In genomic region chr6:70843328-70843918, GRCh38 we compare ENCODE assay signal across 25 cellular contexts.
DNase-seq lines count a peak whose midpoint lies in the region; ATAC-seq and TF ChIP-seq lines count a peak whose summit lies in the region.
"Had no signal": no experiment of that assay in that cellular context is flagged by ENCODE, and none has a peak within 500 bp of the region (broad histone marks: within the 10 kb centered on the region; RNA-seq: fewer than 3 reads in every experiment).

No MANE protein-coding gene starts in this region.

- intact Hi-C loops in left ventricle myocardium superior (cut with micrococcal nuclease), result no loop called here

- no peak for DNase-seq in T-helper 17 cell
- DNase-seq in left ventricle myocardium superior, result no peak
- no peak for DNase-seq in activated CD8-positive, alpha-beta memory T cell treated with anti-CD3 and anti-CD28 coated beads, Interleukin-2, amount 50 U/mL, for 48 hours
- DNase-seq: activated CD8-positive, alpha-beta T cell treated with anti-CD3 and anti-CD28 coated beads, Interleukin-2, amount 10 ng/mL, durations not matched to agents 7 days and 5 days; activated naive CD8-positive, alpha-beta T cell treated with anti-CD3 and anti-CD28 coated beads for 36 hours; activated T-cell treated with anti-CD3 and anti-CD28 coated beads for 4 hours; aorta; C1 segment of cervical spinal cord; Calu3; colonic mucosa; effector memory CD4-positive, alpha-beta T cell; erythroblast; H9; heart left ventricle; kidney glomerular epithelial cell; NCI-H1436 treated with DMSO at 0.1 percent for 48 hours; NCI-H510A; stimulated activated CD4-positive, alpha-beta T cell treated with anti-CD3 and anti-CD28 coated beads, Interleukin-2, amount 100 ng/mL, for 24 hours had no signal

- no peak overlapping the region for H3K4me3 Mint-ChIP-seq in T-helper 17 cell
- H3K4me3 Mint-ChIP-seq: activated CD8-positive, alpha-beta T cell treated with anti-CD3 and anti-CD28 coated beads, Interleukin-2, amount 10 ng/mL, durations not matched to agents 7 days and 5 days; activated naive CD8-positive, alpha-beta T cell treated with anti-CD3 and anti-CD28 coated beads for 36 hours; H9; nephron; type B pancreatic cell had no signal

- no peak overlapping the region for H2AFZ ChIP-seq in Loucy (ENCODE audit: low read length)

- no peaks in the 10 kb centered on the region for H3K27me3 Mint-ChIP-seq in T-helper 17 cell
- H3K27me3 Mint-ChIP-seq: activated naive CD8-positive, alpha-beta T cell treated with anti-CD3 and anti-CD28 coated beads for 36 hours; type B pancreatic cell had no signal

- peaks cover 4% of the 10 kb centered on the region; the same call in 1 of the 2 replicates for H3K9me3 ChIP-seq in DOHH2 (ENCODE audit: control insufficient read depth, insufficient read depth, low read length)
- no peaks in the 10 kb centered on the region for H3K9me3 ChIP-seq in Loucy (ENCODE audit: insufficient read depth, low read depth, low read length)
- H3K9me3 ChIP-seq in T-helper 17 cell (ENCODE audit: control insufficient read depth, low read length, poor library complexity, severe bottlenecking), result no peaks in the 10 kb centered on the region
- no peaks in the 10 kb centered on the region for H3K9me3 ChIP-seq in liver (ENCODE audit: control insufficient read depth in 4 of 4, low read length in 3 of 4)
- H3K9me3 ChIP-seq: colonic mucosa, heart left ventricle had no signal

- H3K9ac ChIP-seq in Loucy (ENCODE audit: low read depth, low read length, poor library complexity, severe bottlenecking) (no peak overlapping the region), liver (ENCODE audit: low read depth in 1 of 2, low read length in 2 of 2) (no peak overlapping the region)

- WGBS in liver, result 75% methylated on average over 4 of the region's 4 CpGs

- peak overlapping the region; percentile 66 for H3K27ac Mint-ChIP-seq in T-helper 17 cell
- H3K27ac Mint-ChIP-seq: activated CD8-positive, alpha-beta T cell treated with anti-CD3 and anti-CD28 coated beads, Interleukin-2, amount 10 ng/mL, durations not matched to agents 7 days and 5 days; activated naive CD8-positive, alpha-beta T cell treated with anti-CD3 and anti-CD28 coated beads for 36 hours; H9; nephron; type B pancreatic cell had no signal

- H3K36me3 ChIP-seq in DOHH2 (ENCODE audit: control insufficient read depth, low read length), result no peaks in the 10 kb centered on the region
- H3K36me3 ChIP-seq in Loucy (ENCODE audit: insufficient read depth, low read length), result peaks cover 4% of the 10 kb centered on the region; the same call in 1 of the 2 replicates
- H3K36me3 ChIP-seq in liver (ENCODE audit: control insufficient read depth in 4 of 4, insufficient read depth in 3 of 4, low read depth in 1 of 4, low read length in 3 of 4), result no peaks in the 10 kb centered on the region
- H3K36me3 ChIP-seq: colonic mucosa had no signal

- no peak overlapping the region for H3K27ac ChIP-seq in DOHH2 (ENCODE audit: low read depth, low read length)
- no peak overlapping the region for H3K27ac ChIP-seq in liver (ENCODE audit: low read depth in 1 of 2, low read length in 2 of 2)
- H3K27ac ChIP-seq: colonic mucosa, heart left ventricle had no signal

- H3K4me3 ChIP-seq in DOHH2 (ENCODE audit: low read length) (no peak overlapping the region), Loucy (ENCODE audit: low read length, poor library complexity, severe bottlenecking) (no peak overlapping the region), liver (ENCODE audit: low read depth in 1 of 3, low read length in 3 of 3) (no peak overlapping the region)
- H3K4me3 ChIP-seq: colonic mucosa, heart left ventricle, smooth muscle cell had no signal

- H3K9me2 ChIP-seq in DOHH2 (replicated peaks; ENCODE audit: control insufficient read depth, low read length), result no peaks in the 10 kb centered on the region
- H3K9me2 ChIP-seq in Loucy (replicated peaks; ENCODE audit: low read depth, low read length), result no peaks in the 10 kb centered on the region

- TF ChIP-seq CTCF in DOHH2 (IDR thresholded peaks at IDR 0.05; ENCODE audit: low read depth, low read length, poor library complexity, severe bottlenecking), result peak; percentile 15
- TF ChIP-seq CTCF in Loucy (conservative IDR thresholded peaks at IDR 0.05; ENCODE audit: low read length), result peak; percentile 20; the same call in 1 of the 2 replicates
- TF ChIP-seq CTCF in liver (IDR thresholded peaks at IDR 0.05; ENCODE audit: low read depth, low read length, missing input control), result peak; percentile 8

- H4K20me1 ChIP-seq in DOHH2 (ENCODE audit: control insufficient read depth, insufficient read depth, low read depth, low read length) (no peaks in the 10 kb centered on the region), Loucy (ENCODE audit: insufficient read depth, low read length, poor library complexity, severe bottlenecking) (no peaks in the 10 kb centered on the region)

- no peaks in the 10 kb centered on the region for H3F3A ChIP-seq in DOHH2 (ENCODE audit: control insufficient read depth, insufficient read depth)
- no peaks in the 10 kb centered on the region for H3F3A ChIP-seq in Loucy (ENCODE audit: low read depth)

- H3K4me2 ChIP-seq in DOHH2 (ENCODE audit: low read length) (no peak overlapping the region), Loucy (ENCODE audit: low read depth, low read length, poor library complexity, severe bottlenecking) (no peak overlapping the region)
- H3K4me2 ChIP-seq: smooth muscle cell had no signal

- TF ChIP-seq RAD21 in liver (IDR thresholded peaks at IDR 0.05), result peak; percentile 61 to 74

- H3K4me1 ChIP-seq in DOHH2 (ENCODE audit: control insufficient read depth, low read length) (no peaks in the 10 kb centered on the region), Loucy (ENCODE audit: insufficient read depth, low read length, poor library complexity, severe bottlenecking) (peaks cover 6% of the 10 kb centered on the region), liver (ENCODE audit: control insufficient read depth in 4 of 4, insufficient read depth in 4 of 4, low read length in 3 of 4) (peaks cover 7 to 25% (median 16%) of the 10 kb centered on the region in 4 donors)
- H3K4me1 ChIP-seq: colonic mucosa had no signal

- ATAC-seq in T-helper 17 cell, result no peak
- no peak for ATAC-seq in GM21447 (IDR thresholded peaks at IDR 0.05; ENCODE audit: unreplicated experiment)
- ATAC-seq in left ventricle myocardium superior, result no peak
- ATAC-seq: activated CD8-positive, alpha-beta T cell treated with anti-CD3 and anti-CD28 coated beads, Interleukin-2, amount 10 ng/mL, durations not matched to agents 7 days and 5 days; heart left ventricle had no signal

- H3K27me3 ChIP-seq in DOHH2 (ENCODE audit: control insufficient read depth, low read length), result no peaks in the 10 kb centered on the region
- no peaks in the 10 kb centered on the region for H3K27me3 ChIP-seq in Loucy (ENCODE audit: insufficient read depth, low read length, poor library complexity, severe bottlenecking)
- no peaks in the 10 kb centered on the region for H3K27me3 ChIP-seq in liver (ENCODE audit: control insufficient read depth in 4 of 4, insufficient read depth in 4 of 4, low read length in 3 of 4)
- H3K27me3 ChIP-seq: colonic mucosa, heart left ventricle had no signal

- H3K79me2 ChIP-seq in DOHH2 (ENCODE audit: control insufficient read depth, low read length) (no peaks in the 10 kb centered on the region), Loucy (ENCODE audit: insufficient read depth, low read length) (no peaks in the 10 kb centered on the region)

- H3K4me1 Mint-ChIP-seq in T-helper 17 cell, result peaks cover 27% of the 10 kb centered on the region

- peaks cover 13% of the 10 kb centered on the region for H3K36me3 Mint-ChIP-seq in T-helper 17 cell (ENCODE audit: low read depth)

TF ChIP-seq in liver, 16 proteins besides CTCF, POLR2A, EP300 and RAD21:
- TF ChIP-seq, protein P1, sequence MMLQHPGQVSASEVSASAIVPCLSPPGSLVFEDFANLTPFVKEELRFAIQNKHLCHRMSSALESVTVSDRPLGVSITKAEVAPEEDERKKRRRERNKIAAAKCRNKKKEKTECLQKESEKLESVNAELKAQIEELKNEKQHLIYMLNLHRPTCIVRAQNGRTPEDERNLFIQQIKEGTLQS (IDR thresholded peaks at IDR 0.05), result no peak
- TF ChIP-seq RXRA (IDR thresholded peaks at IDR 0.05), result peak in 1 of 2 donors; percentile 15
- TF ChIP-seq GABPA (IDR thresholded peaks at IDR 0.05 in 1 of 2, conservative IDR thresholded peaks at IDR 0.05 in 1 of 2), result no peak
- no peak for TF ChIP-seq JUND (IDR thresholded peaks at IDR 0.05)
- peak; percentile 42 to 81 for TF ChIP-seq HNF4A (conservative IDR thresholded peaks at IDR 0.05)
- peak; percentile 47 for TF ChIP-seq HNF4G (IDR thresholded peaks at IDR 0.05)
- TF ChIP-seq SP1 (IDR thresholded peaks at IDR 0.05), result peak; percentile 53
TF ChIP-seq in liver: peak in this region for 4.
